1 cellular context compared by ENCODE assay signal in the genomic region with DNA sequence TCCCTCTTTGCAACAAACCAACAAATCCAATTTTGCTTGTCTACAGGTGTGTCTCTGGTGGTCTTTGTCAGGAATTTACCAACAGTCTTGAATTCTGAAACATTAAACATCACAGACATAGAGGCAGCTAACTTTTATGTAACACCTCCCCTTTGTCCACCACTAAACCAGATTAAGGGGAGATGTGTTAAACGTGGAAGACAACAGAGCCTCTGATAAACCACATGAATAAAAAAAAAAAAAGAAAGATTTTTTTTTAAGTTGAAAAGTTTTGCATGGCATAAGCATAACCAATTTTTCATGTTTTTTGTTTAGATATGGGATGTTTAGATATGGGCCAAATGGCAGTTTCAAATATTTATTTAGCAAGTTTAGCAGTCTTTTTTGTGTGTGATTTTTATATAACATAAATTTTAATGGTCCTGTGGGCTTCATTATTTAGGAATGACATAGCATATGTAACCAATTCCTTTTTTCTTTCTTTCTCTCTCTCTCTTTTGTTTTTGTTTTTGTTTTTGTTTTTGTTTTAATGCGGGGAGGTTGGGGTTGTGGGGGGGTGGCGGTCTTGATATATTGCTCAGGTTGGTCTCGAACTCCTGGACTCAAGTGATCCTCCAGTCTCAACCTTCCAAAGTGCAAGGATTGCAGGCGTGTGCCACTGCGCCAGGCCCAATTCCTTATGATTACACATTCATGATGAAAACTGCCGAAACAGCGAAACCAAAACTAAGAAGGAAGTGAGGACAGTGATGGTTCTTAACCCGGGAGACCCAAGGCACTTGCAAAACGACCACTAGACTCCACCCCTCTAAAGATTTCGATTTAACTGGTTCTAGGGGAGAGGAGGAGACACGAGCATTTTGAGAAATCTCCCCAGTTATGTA.
TF ChIP-seq lines count a peak whose summit lies in the region.

No MANE protein-coding gene starts in this region.

TF ChIP-seq in K562, 482 proteins besides CTCF, POLR2A, EP300 and RAD21 (continued from another document and continues in another):
- TF ChIP-seq, protein P1, sequence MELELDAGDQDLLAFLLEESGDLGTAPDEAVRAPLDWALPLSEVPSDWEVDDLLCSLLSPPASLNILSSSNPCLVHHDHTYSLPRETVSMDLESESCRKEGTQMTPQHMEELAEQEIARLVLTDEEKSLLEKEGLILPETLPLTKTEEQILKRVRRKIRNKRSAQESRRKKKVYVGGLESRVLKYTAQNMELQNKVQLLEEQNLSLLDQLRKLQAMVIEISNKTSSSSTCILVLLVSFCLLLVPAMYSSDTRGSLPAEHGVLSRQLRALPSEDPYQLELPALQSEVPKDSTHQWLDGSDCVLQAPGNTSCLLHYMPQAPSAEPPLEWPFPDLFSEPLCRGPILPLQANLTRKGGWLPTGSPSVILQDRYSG (tag; conservative IDR thresholded peaks at IDR 0.05; ENCODE audit: low read depth), result no peak
- TF ChIP-seq LARP7 (IDR thresholded peaks at IDR 0.05) (0 out of 2 replicates have a peak, but pooled peaks have one; percentile 17), RB1 (IDR thresholded peaks at IDR 0.05; ENCODE audit: low read depth) (no peak), NR3C1 (CRISPR knock-in tag; IDR thresholded peaks at IDR 0.05) (no peak), MYC (IDR thresholded peaks at IDR 0.05; ENCODE audit: low read depth, low read length) (peak; percentile 68; the same call in 1 of the 2 replicates), MYC (CRISPR knock-in tag; IDR thresholded peaks at IDR 0.05; ENCODE audit: borderline replicate concordance, low read depth) (no peak), ZC3H4 (CRISPR knock-in tag; IDR thresholded peaks at IDR 0.05; ENCODE audit: borderline replicate concordance) (no peak), ZNF696 (CRISPR knock-in tag; conservative IDR thresholded peaks at IDR 0.05) (no peak), ZNF184 (CRISPR knock-in tag; IDR thresholded peaks at IDR 0.05) (no peak), HMGN3 (IDR thresholded peaks at IDR 0.05; ENCODE audit: borderline replicate concordance, extremely low read depth, insufficient read length, low read depth, low read length) (no peak), RFX1 (IDR thresholded peaks at IDR 0.05) (no peak), NUFIP1 (IDR thresholded peaks at IDR 0.05; ENCODE audit: partially characterized antibody) (no peak), HNRNPL (IDR thresholded peaks at IDR 0.05; ENCODE audit: low read depth, low read length) (no peak), HMG20A (CRISPR knock-in tag; conservative IDR thresholded peaks at IDR 0.05) (no peak), SLC30A9 (CRISPR knock-in tag; IDR thresholded peaks at IDR 0.05) (no peak), ZNF830 (CRISPR knock-in tag; IDR thresholded peaks at IDR 0.05) (no peak), ZNF75A (CRISPR knock-in tag; IDR thresholded peaks at IDR 0.05) (no peak), TSC22D4 (tag; IDR thresholded peaks at IDR 0.05) (no peak), ZFP30 (CRISPR knock-in tag; IDR thresholded peaks at IDR 0.05; ENCODE audit: borderline replicate concordance) (no peak), SRF (CRISPR knock-in tag; IDR thresholded peaks at IDR 0.05) (no peak), ZNF764 (CRISPR knock-in tag; IDR thresholded peaks at IDR 0.05; ENCODE audit: low read depth) (no peak), ZNF175 (CRISPR knock-in tag; IDR thresholded peaks at IDR 0.05; ENCODE audit: low read depth) (no peak), MECOM (CRISPR knock-in tag; IDR thresholded peaks at IDR 0.05) (no peak), PHF21A (IDR thresholded peaks at IDR 0.05; ENCODE audit: borderline replicate concordance, low read depth) (no peak)
- TF ChIP-seq, protein P2, sequence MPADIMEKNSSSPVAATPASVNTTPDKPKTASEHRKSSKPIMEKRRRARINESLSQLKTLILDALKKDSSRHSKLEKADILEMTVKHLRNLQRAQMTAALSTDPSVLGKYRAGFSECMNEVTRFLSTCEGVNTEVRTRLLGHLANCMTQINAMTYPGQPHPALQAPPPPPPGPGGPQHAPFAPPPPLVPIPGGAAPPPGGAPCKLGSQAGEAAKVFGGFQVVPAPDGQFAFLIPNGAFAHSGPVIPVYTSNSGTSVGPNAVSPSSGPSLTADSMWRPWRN (IDR thresholded peaks at IDR 0.05; ENCODE audit: low read depth), result peak; percentile 77
- TF ChIP-seq, protein P3, sequence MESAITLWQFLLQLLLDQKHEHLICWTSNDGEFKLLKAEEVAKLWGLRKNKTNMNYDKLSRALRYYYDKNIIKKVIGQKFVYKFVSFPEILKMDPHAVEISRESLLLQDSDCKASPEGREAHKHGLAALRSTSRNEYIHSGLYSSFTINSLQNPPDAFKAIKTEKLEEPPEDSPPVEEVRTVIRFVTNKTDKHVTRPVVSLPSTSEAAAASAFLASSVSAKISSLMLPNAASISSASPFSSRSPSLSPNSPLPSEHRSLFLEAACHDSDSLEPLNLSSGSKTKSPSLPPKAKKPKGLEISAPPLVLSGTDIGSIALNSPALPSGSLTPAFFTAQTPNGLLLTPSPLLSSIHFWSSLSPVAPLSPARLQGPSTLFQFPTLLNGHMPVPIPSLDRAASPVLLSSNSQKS (CRISPR knock-in tag; IDR thresholded peaks at IDR 0.05), result no peak
- TF ChIP-seq, protein P4, sequence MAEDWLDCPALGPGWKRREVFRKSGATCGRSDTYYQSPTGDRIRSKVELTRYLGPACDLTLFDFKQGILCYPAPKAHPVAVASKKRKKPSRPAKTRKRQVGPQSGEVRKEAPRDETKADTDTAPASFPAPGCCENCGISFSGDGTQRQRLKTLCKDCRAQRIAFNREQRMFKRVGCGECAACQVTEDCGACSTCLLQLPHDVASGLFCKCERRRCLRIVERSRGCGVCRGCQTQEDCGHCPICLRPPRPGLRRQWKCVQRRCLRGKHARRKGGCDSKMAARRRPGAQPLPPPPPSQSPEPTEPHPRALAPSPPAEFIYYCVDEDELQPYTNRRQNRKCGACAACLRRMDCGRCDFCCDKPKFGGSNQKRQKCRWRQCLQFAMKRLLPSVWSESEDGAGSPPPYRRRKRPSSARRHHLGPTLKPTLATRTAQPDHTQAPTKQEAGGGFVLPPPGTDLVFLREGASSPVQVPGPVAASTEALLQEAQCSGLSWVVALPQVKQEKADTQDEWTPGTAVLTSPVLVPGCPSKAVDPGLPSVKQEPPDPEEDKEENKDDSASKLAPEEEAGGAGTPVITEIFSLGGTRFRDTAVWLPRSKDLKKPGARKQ (CRISPR knock-in tag; IDR thresholded peaks at IDR 0.05), result no peak
- TF ChIP-seq, protein P5, sequence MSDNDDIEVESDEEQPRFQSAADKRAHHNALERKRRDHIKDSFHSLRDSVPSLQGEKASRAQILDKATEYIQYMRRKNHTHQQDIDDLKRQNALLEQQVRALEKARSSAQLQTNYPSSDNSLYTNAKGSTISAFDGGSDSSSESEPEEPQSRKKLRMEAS (CRISPR knock-in tag; IDR thresholded peaks at IDR 0.05), result no peak
- TF ChIP-seq, protein P6, sequence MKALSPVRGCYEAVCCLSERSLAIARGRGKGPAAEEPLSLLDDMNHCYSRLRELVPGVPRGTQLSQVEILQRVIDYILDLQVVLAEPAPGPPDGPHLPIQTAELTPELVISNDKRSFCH (CRISPR knock-in tag; IDR thresholded peaks at IDR 0.05), result no peak
- TF ChIP-seq, protein P6 (tag; IDR thresholded peaks at IDR 0.05), result no peak
- TF ChIP-seq, protein P7, sequence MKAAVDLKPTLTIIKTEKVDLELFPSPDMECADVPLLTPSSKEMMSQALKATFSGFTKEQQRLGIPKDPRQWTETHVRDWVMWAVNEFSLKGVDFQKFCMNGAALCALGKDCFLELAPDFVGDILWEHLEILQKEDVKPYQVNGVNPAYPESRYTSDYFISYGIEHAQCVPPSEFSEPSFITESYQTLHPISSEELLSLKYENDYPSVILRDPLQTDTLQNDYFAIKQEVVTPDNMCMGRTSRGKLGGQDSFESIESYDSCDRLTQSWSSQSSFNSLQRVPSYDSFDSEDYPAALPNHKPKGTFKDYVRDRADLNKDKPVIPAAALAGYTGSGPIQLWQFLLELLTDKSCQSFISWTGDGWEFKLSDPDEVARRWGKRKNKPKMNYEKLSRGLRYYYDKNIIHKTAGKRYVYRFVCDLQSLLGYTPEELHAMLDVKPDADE (conservative IDR thresholded peaks at IDR 0.05; ENCODE audit: control insufficient read depth, low read depth, low read length), result no peak
- TF ChIP-seq, protein P8, sequence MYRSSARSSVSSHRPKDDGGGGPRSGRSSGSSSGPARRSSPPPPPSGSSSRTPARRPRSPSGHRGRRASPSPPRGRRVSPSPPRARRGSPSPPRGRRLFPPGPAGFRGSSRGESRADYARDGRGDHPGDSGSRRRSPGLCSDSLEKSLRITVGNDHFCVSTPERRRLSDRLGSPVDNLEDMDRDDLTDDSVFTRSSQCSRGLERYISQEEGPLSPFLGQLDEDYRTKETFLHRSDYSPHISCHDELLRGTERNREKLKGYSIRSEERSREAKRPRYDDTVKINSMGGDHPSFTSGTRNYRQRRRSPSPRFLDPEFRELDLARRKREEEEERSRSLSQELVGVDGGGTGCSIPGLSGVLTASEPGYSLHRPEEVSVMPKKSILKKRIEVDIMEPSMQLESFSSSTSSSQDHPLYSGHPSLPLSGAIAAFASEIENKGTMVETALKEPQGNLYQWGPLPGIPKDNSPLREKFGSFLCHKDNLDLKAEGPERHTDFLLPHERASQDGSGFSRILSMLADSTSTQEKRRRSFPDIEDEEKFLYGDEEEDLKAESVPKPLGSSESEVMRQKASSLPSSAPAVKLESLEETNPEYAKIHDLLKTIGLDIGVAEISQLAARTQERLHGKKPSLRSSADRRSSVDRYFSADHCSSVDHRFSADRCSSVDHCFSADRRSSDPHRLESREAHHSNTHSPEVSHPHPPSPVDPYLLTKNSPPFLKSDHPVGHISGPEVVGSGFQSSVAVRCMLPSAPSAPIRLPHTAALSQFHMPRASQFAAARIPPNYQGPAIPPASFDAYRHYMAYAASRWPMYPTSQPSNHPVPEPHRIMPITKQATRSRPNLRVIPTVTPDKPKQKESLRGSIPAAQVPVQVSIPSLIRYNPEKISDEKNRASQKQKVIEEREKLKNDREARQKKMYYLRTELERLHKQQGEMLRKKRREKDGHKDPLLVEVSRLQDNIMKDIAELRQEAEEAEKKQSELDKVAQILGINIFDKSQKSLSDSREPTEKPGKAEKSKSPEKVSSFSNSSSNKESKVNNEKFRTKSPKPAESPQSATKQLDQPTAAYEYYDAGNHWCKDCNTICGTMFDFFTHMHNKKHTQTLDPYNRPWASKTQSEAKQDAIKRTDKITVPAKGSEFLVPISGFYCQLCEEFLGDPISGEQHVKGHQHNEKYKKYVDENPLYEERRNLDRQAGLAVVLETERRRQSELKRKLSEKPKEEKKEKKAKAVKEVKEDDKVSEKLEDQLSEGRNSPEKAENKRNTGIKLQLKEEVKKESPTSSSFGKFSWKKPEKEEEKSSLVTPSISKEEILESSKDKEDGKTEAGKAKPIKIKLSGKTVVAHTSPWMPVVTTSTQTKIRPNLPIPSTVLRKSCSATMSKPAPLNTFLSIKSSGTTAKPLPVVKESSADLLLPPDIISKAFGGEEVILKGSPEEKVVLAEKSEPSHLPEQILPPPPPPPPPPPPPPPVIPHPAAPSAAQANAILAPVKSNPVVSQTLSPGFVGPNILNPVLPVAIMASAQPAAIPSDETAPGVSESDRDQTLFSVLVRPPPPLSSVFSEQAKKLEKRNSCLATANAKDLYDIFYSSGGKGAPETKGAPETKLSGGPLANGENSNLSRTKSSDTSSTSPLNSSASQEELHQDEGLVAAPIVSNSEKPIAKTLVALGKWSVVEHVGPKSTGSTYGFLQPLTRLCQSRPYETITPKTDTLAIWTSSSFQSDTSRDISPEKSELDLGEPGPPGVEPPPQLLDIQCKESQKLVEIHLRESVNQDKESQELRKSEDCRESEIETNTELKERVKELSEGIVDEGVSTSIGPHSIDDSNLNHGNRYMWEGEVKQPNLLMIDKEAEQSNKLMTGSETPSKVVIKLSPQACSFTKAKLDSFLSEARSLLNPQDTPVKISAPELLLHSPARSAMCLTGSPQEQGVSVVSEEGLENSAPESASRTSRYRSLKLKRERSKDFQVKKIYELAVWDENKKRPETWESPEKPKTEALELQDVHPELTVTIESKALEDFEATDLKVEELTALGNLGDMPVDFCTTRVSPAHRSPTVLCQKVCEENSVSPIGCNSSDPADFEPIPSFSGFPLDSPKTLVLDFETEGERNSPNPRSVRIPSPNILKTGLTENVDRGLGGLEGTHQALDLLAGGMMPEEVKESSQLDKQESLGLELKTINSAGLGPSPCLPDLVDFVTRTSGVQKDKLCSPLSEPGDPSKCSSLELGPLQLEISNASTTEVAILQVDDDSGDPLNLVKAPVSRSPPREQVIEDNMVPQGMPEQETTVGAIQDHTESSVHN (IDR thresholded peaks at IDR 0.05; ENCODE audit: borderline replicate concordance in 1 of 2, low read depth in 1 of 2), result peak in 1 of 2 experiments; percentile 65; a peak in 1 of 4 replicates
- TF ChIP-seq, protein P9, sequence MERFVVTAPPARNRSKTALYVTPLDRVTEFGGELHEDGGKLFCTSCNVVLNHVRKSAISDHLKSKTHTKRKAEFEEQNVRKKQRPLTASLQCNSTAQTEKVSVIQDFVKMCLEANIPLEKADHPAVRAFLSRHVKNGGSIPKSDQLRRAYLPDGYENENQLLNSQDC (CRISPR knock-in tag; IDR thresholded peaks at IDR 0.05), result no peak
- TF ChIP-seq, protein P10, sequence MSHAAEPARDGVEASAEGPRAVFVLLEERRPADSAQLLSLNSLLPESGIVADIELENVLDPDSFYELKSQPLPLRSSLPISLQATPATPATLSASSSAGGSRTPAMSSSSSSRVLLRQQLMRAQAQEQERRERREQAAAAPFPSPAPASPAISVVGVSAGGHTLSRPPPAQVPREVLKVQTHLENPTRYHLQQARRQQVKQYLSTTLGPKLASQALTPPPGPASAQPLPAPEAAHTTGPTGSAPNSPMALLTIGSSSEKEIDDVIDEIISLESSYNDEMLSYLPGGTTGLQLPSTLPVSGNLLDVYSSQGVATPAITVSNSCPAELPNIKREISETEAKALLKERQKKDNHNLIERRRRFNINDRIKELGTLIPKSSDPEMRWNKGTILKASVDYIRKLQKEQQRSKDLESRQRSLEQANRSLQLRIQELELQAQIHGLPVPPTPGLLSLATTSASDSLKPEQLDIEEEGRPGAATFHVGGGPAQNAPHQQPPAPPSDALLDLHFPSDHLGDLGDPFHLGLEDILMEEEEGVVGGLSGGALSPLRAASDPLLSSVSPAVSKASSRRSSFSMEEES (CRISPR knock-in tag; IDR thresholded peaks at IDR 0.05), result no peak
- TF ChIP-seq, protein P11, sequence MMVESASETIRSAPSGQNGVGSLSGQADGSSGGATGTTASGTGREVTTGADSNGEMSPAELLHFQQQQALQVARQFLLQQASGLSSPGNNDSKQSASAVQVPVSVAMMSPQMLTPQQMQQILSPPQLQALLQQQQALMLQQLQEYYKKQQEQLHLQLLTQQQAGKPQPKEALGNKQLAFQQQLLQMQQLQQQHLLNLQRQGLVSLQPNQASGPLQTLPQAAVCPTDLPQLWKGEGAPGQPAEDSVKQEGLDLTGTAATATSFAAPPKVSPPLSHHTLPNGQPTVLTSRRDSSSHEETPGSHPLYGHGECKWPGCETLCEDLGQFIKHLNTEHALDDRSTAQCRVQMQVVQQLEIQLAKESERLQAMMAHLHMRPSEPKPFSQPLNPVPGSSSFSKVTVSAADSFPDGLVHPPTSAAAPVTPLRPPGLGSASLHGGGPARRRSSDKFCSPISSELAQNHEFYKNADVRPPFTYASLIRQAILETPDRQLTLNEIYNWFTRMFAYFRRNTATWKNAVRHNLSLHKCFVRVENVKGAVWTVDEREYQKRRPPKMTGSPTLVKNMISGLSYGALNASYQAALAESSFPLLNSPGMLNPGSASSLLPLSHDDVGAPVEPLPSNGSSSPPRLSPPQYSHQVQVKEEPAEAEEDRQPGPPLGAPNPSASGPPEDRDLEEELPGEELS (CRISPR knock-in tag; IDR thresholded peaks at IDR 0.05; ENCODE audit: borderline replicate concordance), result no peak
